ENCODE assay signal across 11 cellular contexts in the genomic region with DNA sequence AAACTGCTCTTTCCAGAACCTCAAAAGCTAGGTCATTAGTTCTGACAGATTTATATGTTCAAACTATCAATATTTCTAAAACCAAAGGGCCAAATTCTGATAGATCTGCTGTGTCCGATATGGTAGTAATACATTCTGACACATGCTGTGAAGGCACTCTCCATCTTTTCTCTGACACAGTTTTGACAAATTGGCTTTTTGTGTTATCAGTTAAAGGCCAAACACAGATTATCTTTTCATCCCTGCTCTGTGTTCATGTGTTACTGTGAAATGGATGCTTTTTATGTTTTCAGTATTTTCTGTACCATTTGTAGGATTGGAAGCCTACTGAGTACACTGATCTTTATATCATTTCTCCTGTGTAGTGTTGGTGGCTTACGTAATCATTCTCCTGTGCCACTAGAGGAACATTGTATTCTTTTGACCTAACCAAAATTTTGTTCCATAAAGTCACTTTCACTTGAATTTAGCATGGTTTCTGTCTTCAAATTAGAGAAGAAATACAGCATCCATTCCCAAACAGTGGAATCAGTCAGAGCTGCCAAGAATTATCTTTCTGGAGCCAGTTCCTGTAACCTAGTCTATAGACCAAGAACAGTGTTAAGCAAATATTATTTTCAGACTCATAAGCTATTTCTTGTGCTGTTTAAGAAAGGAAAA.
"Had no signal": no experiment of that assay in that cellular context is flagged by ENCODE, and none has a peak within 500 bp of the region (broad histone marks: within the 10 kb centered on the region; RNA-seq: fewer than 3 reads in every experiment).

No MANE protein-coding gene starts in this region.

- H3K27ac Mint-ChIP-seq: activated CD4-positive, alpha-beta memory T cell treated with anti-CD3 and anti-CD28 coated beads for 36 hours; stimulated activated effector memory CD8-positive, alpha-beta T cell treated with anti-CD3 and anti-CD28 coated beads, Interleukin-12 subunit alpha, Interleukin-12 subunit beta, amount 100 ng/mL, for 72 hours had no signal

- H3K4me3 Mint-ChIP-seq: activated CD4-positive, alpha-beta memory T cell treated with anti-CD3 and anti-CD28 coated beads for 36 hours; stimulated activated effector memory CD8-positive, alpha-beta T cell treated with anti-CD3 and anti-CD28 coated beads, Interleukin-12 subunit alpha, Interleukin-12 subunit beta, amount 100 ng/mL, for 72 hours had no signal

- H3K9me3 Mint-ChIP-seq: activated CD4-positive, alpha-beta memory T cell treated with anti-CD3 and anti-CD28 coated beads for 36 hours had no signal

- H3K27me3 ChIP-seq: pancreas had no signal

- H3K36me3 Mint-ChIP-seq: activated CD4-positive, alpha-beta memory T cell treated with anti-CD3 and anti-CD28 coated beads for 36 hours; stimulated activated effector memory CD8-positive, alpha-beta T cell treated with anti-CD3 and anti-CD28 coated beads, Interleukin-12 subunit alpha, Interleukin-12 subunit beta, amount 100 ng/mL, for 72 hours had no signal

- H3K4me3 ChIP-seq: dorsolateral prefrontal cortex, pancreas, smooth muscle cell had no signal

- H3K27me3 Mint-ChIP-seq: activated CD4-positive, alpha-beta memory T cell treated with anti-CD3 and anti-CD28 coated beads for 36 hours had no signal

- ATAC-seq: stimulated activated effector memory CD8-positive, alpha-beta T cell treated with anti-CD3 and anti-CD28 coated beads, Interleukin-12 subunit alpha, Interleukin-12 subunit beta, amount 100 ng/mL, for 72 hours had no signal

- DNase-seq: activated CD4-positive, alpha-beta memory T cell treated with anti-CD3 and anti-CD28 coated beads for 36 hours; activated CD4-positive, alpha-beta T cell treated with anti-CD3 and anti-CD28 coated beads for 1 hour; activated naive CD4-positive, alpha-beta T cell treated with Interleukin-2 at 50 U/mL for 16 hours; dorsolateral prefrontal cortex; foreskin melanocyte; head of caudate nucleus; islet precursor cell; pancreas; trophoblast cell had no signal

- H3K4me1 Mint-ChIP-seq: stimulated activated effector memory CD8-positive, alpha-beta T cell treated with anti-CD3 and anti-CD28 coated beads, Interleukin-12 subunit alpha, Interleukin-12 subunit beta, amount 100 ng/mL, for 72 hours had no signal

- H3K27ac ChIP-seq: pancreas had no signal

- H3K36me3 ChIP-seq: pancreas had no signal
